In genomic region chr15:39651295-39651694, GRCh38 we compare ENCODE assay signal across 21 cellular contexts.
A peak's percentile ranks its signal among the peaks of the same experiment; 100 is the strongest.
DNase-seq lines count a peak whose midpoint lies in the region; ATAC-seq, FAIRE-seq and TF ChIP-seq lines count a peak whose summit lies in the region.
"Had no signal": no experiment of that assay in that cellular context is flagged by ENCODE, and none has a peak within 500 bp of the region (broad histone marks: within the 10 kb centered on the region; RNA-seq: fewer than 3 reads in every experiment).

No MANE protein-coding gene starts in this region.

- H3K4me2 ChIP-seq in K562 (ENCODE audit: insufficient read depth, low read length) = no peak overlapping the region
- H3K4me2 ChIP-seq: A549; BLaER1 treated with 17β-estradiol and CSF1 and Interleukin-3, amounts not matched to agents 10 nM and 100 nM had no signal

- H3K9ac ChIP-seq in K562 (ENCODE audit: insufficient read depth in 1 of 2, low read depth in 2 of 2, low read length in 2 of 2) = no peak overlapping the region
- H3K9ac ChIP-seq: BLaER1 treated with 17β-estradiol and CSF1 and Interleukin-3, amounts not matched to agents 10 nM and 100 nM had no signal

- H3K27ac ChIP-seq in K562 (ENCODE audit: extremely low read depth, low read depth, low read length) (no peak overlapping the region), esophagus muscularis mucosa (replicated peaks in 1 of 4) (peak overlapping the region in 3 of 4 donors; percentile 58 to 75 (median 60)), left ventricle myocardium inferior (replicated peaks) (no peak overlapping the region)
- H3K27ac ChIP-seq: 22Rv1; A549; BLaER1 treated with 17β-estradiol and CSF1 and Interleukin-3, amounts not matched to agents 10 nM and 100 nM; C4-2B had no signal

- H3K9me3 ChIP-seq in K562 (replicated peaks; ENCODE audit: control insufficient read depth, insufficient read depth, low read depth, low read length) (no peaks in the 10 kb centered on the region), esophagus muscularis mucosa (no peaks in the 10 kb centered on the region), left ventricle myocardium inferior (replicated peaks) (no peaks in the 10 kb centered on the region)
- H3K9me3 ChIP-seq: A549; BLaER1 treated with 17β-estradiol and CSF1 and Interleukin-3, amounts not matched to agents 10 nM and 100 nM; Caco-2 had no signal

- H3K4me1 ChIP-seq in K562 (replicated peaks in 1 of 2; ENCODE audit: control insufficient read depth in 2 of 2, insufficient read depth in 2 of 2, low read length in 2 of 2) = no peaks in the 10 kb centered on the region; a peak in 1 of 5 replicates
- H3K4me1 ChIP-seq in esophagus muscularis mucosa = peaks cover 0 to 35% (median 30%) of the 10 kb centered on the region in 4 donors
- peaks cover 4% of the 10 kb centered on the region for H3K4me1 ChIP-seq in left ventricle myocardium inferior
- H3K4me1 ChIP-seq: A549; BLaER1 treated with 17β-estradiol and CSF1 and Interleukin-3, amounts not matched to agents 10 nM and 100 nM had no signal

- no peak for DNase-seq in GM12892 (ENCODE audit: insufficient read length)
- no peak for DNase-seq in K562 (ENCODE audit: extremely low read depth in 1 of 4, low spot score in 3 of 4)
- no peak for DNase-seq in esophagus muscularis mucosa (ENCODE audit: extremely low spot score)
- no peak for DNase-seq in activated CD4-positive, alpha-beta T cell treated with anti-CD3 and anti-CD28 coated beads for 4 hours
- no peak for DNase-seq in left ventricle myocardium inferior
- DNase-seq: AML-193; Caco-2; Calu3; CD4-positive, alpha-beta T cell; CD8-positive, alpha-beta T cell; DMS79 treated with DMSO at 0.1 percent for 48 hours; GF-D8 had no signal

- H3K36me3 ChIP-seq in K562 (ENCODE audit: control insufficient read depth, insufficient read depth, low read length) = no peaks in the 10 kb centered on the region
- H3K36me3 ChIP-seq in esophagus muscularis mucosa = no peaks in the 10 kb centered on the region
- H3K36me3 ChIP-seq in left ventricle myocardium inferior = no peaks in the 10 kb centered on the region
- H3K36me3 ChIP-seq: BLaER1 treated with 17β-estradiol and CSF1 and Interleukin-3, amounts not matched to agents 10 nM and 100 nM had no signal

- no peaks in the 10 kb centered on the region for H3K79me2 ChIP-seq in K562 (ENCODE audit: control insufficient read depth, insufficient read depth, low read length)

- TF ChIP-seq POLR2A in GM12892 (IDR thresholded peaks at IDR 0.05; ENCODE audit: low read depth, low read length) = no peak
- TF ChIP-seq POLR2A in K562 (conservative IDR thresholded peaks at IDR 0.05) = no peak
- TF ChIP-seq POLR2A in esophagus muscularis mucosa (IDR thresholded peaks at IDR 0.05; ENCODE audit: low read depth) = no peak

- TF ChIP-seq RAD21 in K562 (CRISPR knock-in tag; conservative IDR thresholded peaks at IDR 0.05 in 1 of 2, IDR thresholded peaks at IDR 0.05 in 1 of 2) = no peak

- WGBS in K562 (ENCODE audit: insufficient coverage, low coverage, missing lambda C conversion rate) = 8% methylated on average over 1 of the region's 1 CpG
- 93% methylated on average over 1 of the region's 1 CpG for WGBS in esophagus muscularis mucosa

- no TSS peak for BruUV-seq in K562 (replicated peaks; lab: Mats Ljungman, UMichigan)

- intact Hi-C loops in K562 (cut with micrococcal nuclease) = no loop called here
- intact Hi-C loops in esophagus muscularis mucosa (cut with DNase I) = no loop called here
- intact Hi-C loops in left ventricle myocardium inferior (cut with micrococcal nuclease) = no loop called here

- POLR2A ChIA-PET in K562 (lab: Yijun Ruan, JAX) = no interaction called here

- peaks cover 6 to 10% of the 10 kb centered on the region in 2 experiments; a peak in 4 of 5 replicates for H3K27me3 ChIP-seq in K562 (ENCODE audit: control insufficient read depth in 2 of 2, insufficient read depth in 2 of 2, low read length in 2 of 2)
- no peaks in the 10 kb centered on the region for H3K27me3 ChIP-seq in esophagus muscularis mucosa
- no peaks in the 10 kb centered on the region for H3K27me3 ChIP-seq in left ventricle myocardium inferior (ENCODE audit: low read depth)
- H3K27me3 ChIP-seq: BLaER1 treated with 17β-estradiol and CSF1 and Interleukin-3, amounts not matched to agents 10 nM and 100 nM had no signal

- H2AFZ ChIP-seq in K562 (ENCODE audit: low read depth, low read length) = no peak overlapping the region

- CTCF ChIA-PET in K562 (lab: Yijun Ruan, JAX; ENCODE audit: low intra/inter-chr PET ratio) = interaction anchor here (0.5 kb wide), 1 partner anchor 958 kb away, joined by 3 read pairs; no protein-coding TSS in a partner anchor

- no peak for ATAC-seq in K562
- no peak for ATAC-seq in HG02571 (IDR thresholded peaks at IDR 0.05; ENCODE audit: unreplicated experiment)
- ATAC-seq: A549; CD8-positive, alpha-beta T cell had no signal

- no peaks in the 10 kb centered on the region for H4K20me1 ChIP-seq in K562 (replicated peaks; ENCODE audit: control insufficient read depth, insufficient read depth, low read length)
- H4K20me1 ChIP-seq: BLaER1 treated with 17β-estradiol and CSF1 and Interleukin-3, amounts not matched to agents 10 nM and 100 nM had no signal

- TF ChIP-seq CTCF in K562 (IDR thresholded peaks at IDR 0.05 in 2 of 3, conservative IDR thresholded peaks at IDR 0.05 in 1 of 3; ENCODE audit: insufficient read depth in 2 of 3, low read depth in 1 of 3, low read length in 3 of 3) (no peak), esophagus muscularis mucosa (IDR thresholded peaks at IDR 0.05) (no peak), left ventricle myocardium inferior (IDR thresholded peaks at IDR 0.05; ENCODE audit: borderline replicate concordance) (no peak)

- in situ Hi-C loops in K562 (cut with MboI) = no loop called here

- H3K4me3 ChIP-seq in K562 = no peak overlapping the region
- H3K4me3 ChIP-seq in esophagus muscularis mucosa = no peak overlapping the region
- no peak overlapping the region for H3K4me3 ChIP-seq in left ventricle myocardium inferior
- H3K4me3 ChIP-seq: A549; BLaER1 treated with 17β-estradiol and CSF1 and Interleukin-3, amounts not matched to agents 10 nM and 100 nM had no signal

- TF ChIP-seq EP300 in K562 (IDR thresholded peaks at IDR 0.05; ENCODE audit: low read length) = no peak
- no peak for TF ChIP-seq EP300 in esophagus muscularis mucosa (IDR thresholded peaks at IDR 0.05)

- FAIRE-seq in GM12892 (lab: Jason Lieb, UNC) (peak; percentile 24), K562 (lab: Jason Lieb, UNC) (no peak)
- FAIRE-seq: A549, D721Med, G401.6, GM12891, GM19239 had no signal

- no peaks in the 10 kb centered on the region for H3K9me1 ChIP-seq in K562 (ENCODE audit: control insufficient read depth, insufficient read depth, low read length)

TF ChIP-seq in K562, 482 proteins besides CTCF, POLR2A, EP300 and RAD21:
- TF ChIP-seq RFX7 (CRISPR knock-in tag; IDR thresholded peaks at IDR 0.05) (no peak), COPS2 (conservative IDR thresholded peaks at IDR 0.05) (no peak), ZFP1 (CRISPR knock-in tag; IDR thresholded peaks at IDR 0.05) (no peak), RBM25 (IDR thresholded peaks at IDR 0.05; ENCODE audit: low read depth, low read length, severe bottlenecking) (peak; percentile 85), CHD4 (IDR thresholded peaks at IDR 0.05; ENCODE audit: insufficient read depth, insufficient replicate concordance, low read depth, low read length, poor library complexity, severe bottlenecking) (peak; percentile 68), BCOR (IDR thresholded peaks at IDR 0.05) (peak; percentile 67), KDM1A (IDR thresholded peaks at IDR 0.05) (0 out of 4 replicates have a peak, but pooled peaks of 1 of the 2 experiments have one; percentile 10)
TF ChIP-seq in K562: peak in this region for 4.

Comparison
In these comparisons a context has a peak if more than half of its experiments do, and no peak if none do; other contexts are left out.
1. H3K27ac ChIP-seq: peak in esophagus muscularis mucosa (3 of 4); none in K562 (single experiment) and left ventricle myocardium inferior (single experiment).